ENCODE assay signal across 8 cellular contexts in the genomic region with DNA sequence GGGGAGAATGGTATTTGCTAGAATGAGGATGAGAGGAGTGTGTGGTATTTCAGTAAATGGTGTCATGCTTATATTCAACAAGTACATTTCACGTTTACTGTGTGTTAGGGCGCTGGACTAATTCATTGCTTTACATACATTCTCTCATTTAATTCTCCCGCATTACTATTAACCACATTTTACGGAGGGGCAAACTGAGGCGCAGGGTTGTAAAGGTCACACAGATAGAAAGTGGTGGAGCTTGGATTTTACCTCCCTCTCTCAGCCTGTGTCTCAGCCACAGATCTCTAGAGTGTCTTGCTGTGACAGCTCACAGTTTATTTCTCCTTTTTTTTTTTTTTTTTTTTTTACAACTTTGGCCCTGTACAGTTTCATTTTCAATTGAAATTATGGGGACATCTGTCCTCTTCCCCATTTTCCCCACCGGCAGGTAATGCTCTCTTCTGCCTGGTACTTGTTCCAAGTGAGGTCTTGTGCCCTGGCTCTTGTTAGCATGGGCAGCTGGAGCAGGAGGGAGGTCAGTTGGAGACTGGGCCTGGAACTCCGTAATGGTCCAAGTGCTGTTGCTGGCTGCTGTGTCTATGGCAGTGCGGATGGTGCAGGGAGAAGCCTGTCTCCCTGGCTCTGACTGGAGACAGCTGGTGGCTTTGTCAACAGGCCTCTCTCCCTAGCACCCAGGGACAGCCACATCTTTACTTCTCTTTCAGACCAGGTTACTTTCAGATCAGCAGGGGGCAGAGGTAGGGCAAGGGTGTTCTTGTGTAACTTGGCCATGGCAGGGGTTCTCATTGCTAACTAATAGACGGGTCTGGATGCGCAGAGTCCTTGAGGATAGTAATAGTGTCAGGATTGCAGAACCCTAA. TPM values are rescaled to one million over a fixed set of nuclear protein-coding genes. Genes with fewer than 3 reads are reported as not detected.
A peak's percentile ranks its signal among the peaks of the same experiment; 100 is the strongest.
DNase-seq lines count a peak whose midpoint lies in the region; ATAC-seq and TF ChIP-seq lines count a peak whose summit lies in the region.

No MANE protein-coding gene starts in this region.

- no peaks in the 10 kb centered on the region for H3K27me3 ChIP-seq in HUES6 (ENCODE audit: control insufficient read depth, insufficient read depth, low read length)

- no peaks in the 10 kb centered on the region for H3K27me3 Mint-ChIP-seq in nephron (ENCODE audit: low read depth)

- H3K4me3 ChIP-seq in HUES6 (ENCODE audit: low read depth, low read length): peak overlapping the region; percentile 87

- ATAC-seq in GM18870 (IDR thresholded peaks at IDR 0.05; ENCODE audit: unreplicated experiment) (no peak), HG02885 (IDR thresholded peaks at IDR 0.05; ENCODE audit: poor library complexity, unreplicated experiment) (no peak)

- H3K9me3 Mint-ChIP-seq in nephron: no peaks in the 10 kb centered on the region

- peaks cover 55% of the 10 kb centered on the region for H3K4me1 Mint-ChIP-seq in nephron

- peaks cover 7% of the 10 kb centered on the region; the same call in 1 of the 2 replicates for H3K36me3 ChIP-seq in HUES6 (ENCODE audit: control insufficient read depth, insufficient read depth, low read length)

- no peaks in the 10 kb centered on the region for H3K9me3 ChIP-seq in HUES6 (ENCODE audit: control insufficient read depth, insufficient read depth, low read depth, low read length)

- no peak for TF ChIP-seq CTCF in nephron (IDR thresholded peaks at IDR 0.05; ENCODE audit: unreplicated experiment in 3 of 3)

- H3K4me3 Mint-ChIP-seq in nephron: peak overlapping the region; percentile 86 to 92 (median 91)

- peaks cover 70% of the 10 kb centered on the region for H3K4me1 ChIP-seq in HUES6 (ENCODE audit: control insufficient read depth, insufficient read depth, low read length)

- H3K27ac Mint-ChIP-seq in nephron: peak overlapping the region; percentile 89 to 91 (median 89)

- DNase-seq in ELF-1 (ENCODE audit: low read depth, low spot score) (peak; percentile 56), UCSD-AML1 (lab: John Stamatoyannopoulos, UW; ENCODE audit: unreplicated experiment) (peak; percentile 44), fibroblast of peridontal ligament (ENCODE audit: extremely low read depth) (peak; percentile 46), A172 (ENCODE audit: low spot score) (no peak)

- peak overlapping the region; percentile 88; the same call in 1 of the 2 replicates for H3K27ac ChIP-seq in HUES6 (ENCODE audit: low read depth, low read length)

- H3K9ac ChIP-seq in HUES6 (ENCODE audit: low read length): peak overlapping the region; percentile 88

- H3K36me3 Mint-ChIP-seq in nephron (ENCODE audit: low read depth): peaks cover 10% of the 10 kb centered on the region

RNA-seq across cellular contexts. Expression of gene NDST1, which starts 20.5 kb away (rescaled TPM):
- total RNA-seq in A172 (2014; rRNA removed; shearing (Covaris generic)): 55.4 and 77.8 TPM in 2 replicates

RNA-seq across cellular contexts. Expression of gene RPS14, which starts 37.9 kb away (rescaled TPM):
- 2,916 and 3,804 TPM in 2 replicates for total RNA-seq in A172 (2014; rRNA removed; shearing (Covaris generic))
